In genomic region chr14:57982802-57983201, GRCh38 we compare ENCODE assay signal across 14 cellular contexts.
DNase-seq lines count a peak whose midpoint lies in the region; ATAC-seq and TF ChIP-seq lines count a peak whose summit lies in the region.
"Had no signal": no experiment of that assay in that cellular context is flagged by ENCODE, and none has a peak within 500 bp of the region (broad histone marks: within the 10 kb centered on the region; RNA-seq: fewer than 3 reads in every experiment).

No MANE protein-coding gene starts in this region.

- H3K27ac ChIP-seq in A673 (ENCODE audit: low read depth, low read length, poor library complexity, severe bottlenecking) (no peak overlapping the region), foreskin keratinocyte (no peak overlapping the region)
- H3K27ac ChIP-seq: neutrophil had no signal

- no peaks in the 10 kb centered on the region for H3K4me1 ChIP-seq in A673 (ENCODE audit: insufficient read depth, low read length, poor library complexity, severe bottlenecking)
- H3K4me1 ChIP-seq in foreskin keratinocyte = no peaks in the 10 kb centered on the region

- no peaks in the 10 kb centered on the region for H3K27me3 ChIP-seq in A673 (replicated peaks; ENCODE audit: insufficient read depth, low read depth, low read length, poor library complexity)
- peaks cover 2% of the 10 kb centered on the region for H3K27me3 ChIP-seq in foreskin keratinocyte
- H3K27me3 ChIP-seq: neutrophil had no signal

- H3K9me3 ChIP-seq in A673 (ENCODE audit: low read depth, low read length, poor library complexity, severe bottlenecking) = no peaks in the 10 kb centered on the region
- H3K9me3 ChIP-seq: neutrophil had no signal

- ATAC-seq in foreskin keratinocyte = peak; percentile 24
- ATAC-seq in HG03378 (IDR thresholded peaks at IDR 0.05; ENCODE audit: unreplicated experiment) = no peak
- no peak for ATAC-seq in GM21528 (IDR thresholded peaks at IDR 0.05; ENCODE audit: low FRiP score, unreplicated experiment)
- ATAC-seq: left colon had no signal

- DNase-seq in A673 (ENCODE audit: low spot score) = peak; percentile 23
- peak; percentile 8 for DNase-seq in H4 (ENCODE audit: low spot score)
- peak; percentile 69 for DNase-seq in NCI-H510A (lab: John Stamatoyannopoulos, UW)
- DNase-seq in foreskin keratinocyte = no peak
- no peak for DNase-seq in NK-92 (lab: John Stamatoyannopoulos, UW; ENCODE audit: unreplicated experiment)
- DNase-seq in EL = no peak
- DNase-seq: activated B cell treated with CpG ODN at 0.5 μM for 24 hours; activated T-cell treated with anti-CD3 and anti-CD28 coated beads, Interleukin-2, amount 50 U/mL, for 24 hours; amygdala; left colon; SIG-M5 had no signal

- TF ChIP-seq CTCF in A673 (conservative IDR thresholded peaks at IDR 0.05; ENCODE audit: low read depth, low read length) (no peak), foreskin keratinocyte (conservative IDR thresholded peaks at IDR 0.05) (no peak)

- H3K36me3 ChIP-seq in A673 (ENCODE audit: insufficient read depth, low read length, poor library complexity, severe bottlenecking) = no peaks in the 10 kb centered on the region
- H3K36me3 ChIP-seq: neutrophil had no signal

- POLR2A ChIA-PET in A673 (lab: Charles Lee; ENCODE audit: low non-redundant PET) = no interaction called here

- no TSS peak for BruUV-seq in A673 (replicated peaks; lab: Mats Ljungman, UMichigan)

- CTCF ChIA-PET in A673 (lab: Charles Lee) = no interaction called here

- H3K4me3 ChIP-seq in A673 (ENCODE audit: low read depth, low read length, poor library complexity, severe bottlenecking) = no peak overlapping the region

- intact Hi-C loops in A673 (cut with micrococcal nuclease; ENCODE audit: unreplicated experiment) = no loop called here

Comparison
In these comparisons a context has a peak if more than half of its experiments do, and no peak if none do; other contexts are left out.
1. DNase-seq: peak in A673 (single experiment), H4 (single experiment) and NCI-H510A (single experiment); none in foreskin keratinocyte (0 of 2), NK-92 (single experiment) and EL (single experiment).